ENCODE assay signal across 35 cellular contexts in the genomic region with DNA sequence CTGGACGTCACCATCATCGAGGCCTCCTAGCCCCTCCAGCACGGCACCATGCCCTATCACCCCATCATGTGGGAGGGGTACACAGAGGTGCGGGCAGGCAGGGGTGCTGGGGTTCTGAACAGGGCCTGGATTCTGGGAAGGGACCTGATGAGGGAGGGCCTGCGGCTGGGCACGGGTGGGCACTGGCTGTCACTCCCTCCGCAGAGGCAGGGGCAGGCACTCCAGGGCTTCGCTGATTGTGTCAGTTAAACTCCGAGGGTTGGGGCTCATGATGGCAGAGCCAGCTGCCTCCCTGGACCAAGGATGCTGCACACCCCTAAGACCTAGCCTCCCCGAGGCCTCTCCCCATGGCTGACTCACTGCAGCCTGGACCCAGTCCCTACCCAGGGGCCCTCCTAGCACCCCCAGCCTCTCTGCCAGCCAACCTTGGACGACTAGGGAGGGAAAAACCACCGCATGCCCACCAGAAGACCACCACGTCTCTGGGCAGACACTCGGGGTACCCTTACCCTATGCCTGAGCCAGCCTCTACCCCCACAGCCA. TPM values are rescaled to one million over a fixed set of nuclear protein-coding genes. Genes with fewer than 3 reads are reported as not detected.
"Had no signal": no experiment of that assay in that cellular context is flagged by ENCODE, and none has a peak within 500 bp of the region (broad histone marks: within the 10 kb centered on the region; RNA-seq: fewer than 3 reads in every experiment).

No MANE protein-coding gene starts in this region.

- ATAC-seq: activated CD4-positive, CD25-positive, alpha-beta regulatory T cell treated with anti-CD3 and anti-CD28 coated beads, Interleukin-2, amount 50 U/mL, for 24 hours; activated CD8-positive, alpha-beta T cell treated with anti-CD3 and anti-CD28 coated beads for 36 hours; activated naive CD8-positive, alpha-beta T cell treated with anti-CD3 and anti-CD28 coated beads, Interleukin-2, amount 50 U/mL, for 24 hours; activated T-cell treated with anti-CD3 and anti-CD28 coated beads, Interleukin-2, amount 50 U/mL, for 4 hours; activated T-helper 17 cell treated with anti-CD3 and anti-CD28 coated beads, Interleukin-2, amount 50 U/mL, for 72 hours; effector memory CD8-positive, alpha-beta T cell; foreskin keratinocyte; gastrocnemius medialis; T-helper 17 cell had no signal

- H3K9me3 Mint-ChIP-seq: activated naive CD4-positive, alpha-beta T cell treated with anti-CD3 and anti-CD28 coated beads, Interleukin-2, amount 50 U/mL, for 24 hours; activated naive CD8-positive, alpha-beta T cell treated with anti-CD3 and anti-CD28 coated beads, Interleukin-2, amount 50 U/mL, for 24 hours; activated T-helper 17 cell treated with anti-CD3 and anti-CD28 coated beads, Interleukin-2, amount 50 U/mL, for 72 hours; effector memory CD8-positive, alpha-beta T cell had no signal

- H3K27me3 ChIP-seq: adrenal gland, ascending aorta, breast epithelium, cardiac muscle cell, esophagus muscularis mucosa, gastrocnemius medialis had no signal

- H3K4me3 ChIP-seq: adrenal gland, ascending aorta, breast epithelium, cardiac muscle cell, esophagus muscularis mucosa, gastrocnemius medialis had no signal

- DNase-seq: activated B cell treated with CpG ODN at 0.5 μM for 24 hours; activated CD4-positive, alpha-beta T cell treated with anti-CD3 and anti-CD28 coated beads for 48 hours; activated CD4-positive, alpha-beta T cell treated with anti-CD3 and anti-CD28 coated beads, Interleukin-2, amount 50 U/mL, for 1 hour; activated CD4-positive, alpha-beta T cell treated with anti-CD3 and anti-CD28 coated beads, Interleukin-2, amount 50 U/mL, for 48 hours; activated CD8-positive, alpha-beta memory T cell treated with anti-CD3 and anti-CD28 coated beads for 24 hours; activated CD8-positive, alpha-beta T cell treated with anti-CD3 and anti-CD28 coated beads for 36 hours; activated effector memory CD4-positive, alpha-beta T cell treated with Interleukin-2 at 50 U/mL for 16 hours; activated naive CD4-positive, alpha-beta T cell treated with anti-CD3 and anti-CD28 coated beads for 36 hours; activated naive CD8-positive, alpha-beta T cell treated with anti-CD3 and anti-CD28 coated beads for 36 hours; activated naive CD8-positive, alpha-beta T cell treated with anti-CD3 and anti-CD28 coated beads, Interleukin-2, amount 50 U/mL, for 24 hours; activated T-cell treated with anti-CD3 and anti-CD28 coated beads, Interleukin-2, amount 50 U/mL, for 4 hours; adrenal gland; amygdala; central memory CD4-positive, alpha-beta T cell; cortex of kidney; dermis blood vessel endothelial cell; effector CD4-positive, alpha-beta T cell; effector memory CD8-positive, alpha-beta T cell; erythroblast; foreskin keratinocyte; gastrocnemius medialis; glutamatergic neuron; T-helper 1 cell; T-helper 17 cell; T1000; WERI-Rb-1 had no signal

- H3K4me1 Mint-ChIP-seq: activated B cell treated with CpG ODN at 0.5 μM for 24 hours; activated naive CD4-positive, alpha-beta T cell treated with anti-CD3 and anti-CD28 coated beads, Interleukin-2, amount 50 U/mL, for 24 hours; activated naive CD8-positive, alpha-beta T cell treated with anti-CD3 and anti-CD28 coated beads for 36 hours; activated naive CD8-positive, alpha-beta T cell treated with anti-CD3 and anti-CD28 coated beads, Interleukin-2, amount 50 U/mL, for 24 hours; activated T-helper 17 cell treated with anti-CD3 and anti-CD28 coated beads, Interleukin-2, amount 50 U/mL, for 72 hours; brain had no signal

- H3K27me3 Mint-ChIP-seq: activated CD8-positive, alpha-beta T cell treated with anti-CD3 and anti-CD28 coated beads for 36 hours; activated naive CD4-positive, alpha-beta T cell treated with anti-CD3 and anti-CD28 coated beads, Interleukin-2, amount 50 U/mL, for 24 hours; activated naive CD8-positive, alpha-beta T cell treated with anti-CD3 and anti-CD28 coated beads for 36 hours; activated naive CD8-positive, alpha-beta T cell treated with anti-CD3 and anti-CD28 coated beads, Interleukin-2, amount 50 U/mL, for 24 hours; activated T-helper 17 cell treated with anti-CD3 and anti-CD28 coated beads, Interleukin-2, amount 50 U/mL, for 72 hours; effector memory CD8-positive, alpha-beta T cell; T-helper 17 cell had no signal

- H3K4me1 ChIP-seq: adrenal gland, ascending aorta, breast epithelium, esophagus muscularis mucosa, foreskin keratinocyte, gastrocnemius medialis had no signal

- H3K27ac Mint-ChIP-seq: activated B cell treated with CpG ODN at 0.5 μM for 24 hours; activated CD8-positive, alpha-beta T cell treated with anti-CD3 and anti-CD28 coated beads for 36 hours; activated naive CD4-positive, alpha-beta T cell treated with anti-CD3 and anti-CD28 coated beads for 36 hours; activated naive CD4-positive, alpha-beta T cell treated with anti-CD3 and anti-CD28 coated beads, Interleukin-2, amount 50 U/mL, for 24 hours; activated naive CD8-positive, alpha-beta T cell treated with anti-CD3 and anti-CD28 coated beads for 36 hours; activated naive CD8-positive, alpha-beta T cell treated with anti-CD3 and anti-CD28 coated beads, Interleukin-2, amount 50 U/mL, for 24 hours; activated T-helper 17 cell treated with anti-CD3 and anti-CD28 coated beads, Interleukin-2, amount 50 U/mL, for 72 hours; brain; effector memory CD8-positive, alpha-beta T cell; T-helper 17 cell; T-helper 2 cell treated with Interferon-gamma antibody and Interleukin-4, amounts not matched to agents 5 μg/mL and 100 μg/mL, for 36 hours had no signal

- H3K36me3 ChIP-seq: adrenal gland, ascending aorta, breast epithelium, cardiac muscle cell, gastrocnemius medialis, WERI-Rb-1 had no signal

- H3K4me3 Mint-ChIP-seq: activated B cell treated with CpG ODN at 0.5 μM for 24 hours; activated CD8-positive, alpha-beta T cell treated with anti-CD3 and anti-CD28 coated beads for 36 hours; activated naive CD4-positive, alpha-beta T cell treated with anti-CD3 and anti-CD28 coated beads for 36 hours; activated naive CD4-positive, alpha-beta T cell treated with anti-CD3 and anti-CD28 coated beads, Interleukin-2, amount 50 U/mL, for 24 hours; activated naive CD8-positive, alpha-beta T cell treated with anti-CD3 and anti-CD28 coated beads for 36 hours; activated naive CD8-positive, alpha-beta T cell treated with anti-CD3 and anti-CD28 coated beads, Interleukin-2, amount 50 U/mL, for 24 hours; activated T-cell treated with anti-CD3 and anti-CD28 coated beads, Interleukin-2, amount 50 U/mL, for 4 hours; activated T-helper 17 cell treated with anti-CD3 and anti-CD28 coated beads, Interleukin-2, amount 50 U/mL, for 72 hours; brain; effector memory CD8-positive, alpha-beta T cell; T-helper 17 cell; T-helper 2 cell treated with Interferon-gamma antibody and Interleukin-4, amounts not matched to agents 5 μg/mL and 100 μg/mL, for 36 hours had no signal

- H3K9me3 ChIP-seq: adrenal gland, ascending aorta, breast epithelium, gastrocnemius medialis had no signal

- H3K27ac ChIP-seq: adrenal gland, ascending aorta, breast epithelium, cardiac muscle cell, esophagus muscularis mucosa, foreskin keratinocyte, gastrocnemius medialis, WERI-Rb-1 had no signal

RNA-seq across cellular contexts. Expression of a gene that starts 46.2 kb away (rescaled TPM):
- total RNA-seq: activated B cell treated with CpG ODN at 0.5 μM for 24 hours; activated CD8-positive, alpha-beta T cell treated with anti-CD3 and anti-CD28 coated beads for 36 hours; activated naive CD4-positive, alpha-beta T cell treated with anti-CD3 and anti-CD28 coated beads for 36 hours; activated naive CD8-positive, alpha-beta T cell treated with anti-CD3 and anti-CD28 coated beads for 36 hours; activated T-cell treated with anti-CD3 and anti-CD28 coated beads, Interleukin-2, amount 50 U/mL, for 4 hours; ascending aorta; cardiac muscle cell; foreskin keratinocyte; gastrocnemius medialis had no signal
- polyA plus RNA-seq: foreskin keratinocyte had no signal
